Comparison of ENCODE assay signal across 8 cellular contexts in the genomic region with DNA sequence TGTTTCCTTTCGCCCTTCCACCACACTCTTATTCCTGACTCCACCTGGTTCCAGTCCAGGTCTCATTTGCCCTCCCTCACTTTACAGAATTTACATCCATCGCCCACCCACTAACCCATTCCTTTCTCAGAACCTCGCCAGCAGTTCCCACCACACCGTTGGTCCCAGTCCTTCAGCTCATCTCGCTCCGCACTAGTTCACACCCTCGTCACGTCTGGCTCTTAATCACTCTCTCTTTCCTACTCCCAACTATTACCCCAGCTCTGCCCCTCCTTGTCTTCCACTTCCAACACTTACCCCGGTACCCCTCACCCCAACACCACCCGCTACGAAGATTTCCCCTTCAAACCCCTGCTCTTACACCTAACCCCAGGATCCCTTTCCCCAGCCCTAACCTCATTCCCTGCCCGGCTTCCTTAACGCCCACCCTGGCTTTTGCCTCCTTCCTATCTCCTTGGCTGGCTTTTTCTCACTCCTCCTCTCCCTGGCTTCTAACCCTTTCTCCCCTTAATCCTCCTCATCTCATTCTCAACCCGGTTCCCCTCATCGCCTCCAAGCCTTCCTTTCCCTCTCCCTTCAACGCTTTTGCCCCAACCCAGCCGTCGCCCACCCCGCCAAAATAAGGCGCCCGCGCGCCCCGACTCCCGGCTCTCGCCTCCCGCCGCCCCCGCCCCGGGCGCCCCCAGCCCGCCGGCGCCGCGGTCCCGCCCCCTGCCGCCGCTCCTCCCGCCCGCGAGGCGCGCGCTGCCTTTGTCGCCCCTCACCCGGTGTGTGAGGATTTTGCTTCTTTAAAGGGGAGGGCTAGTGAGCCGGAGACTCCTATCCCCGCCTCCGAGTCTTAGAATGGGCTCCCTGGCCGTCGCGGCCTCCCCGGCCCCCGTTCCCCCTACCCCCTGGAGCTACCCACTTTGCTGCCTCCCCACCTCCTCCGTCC. TPM values are rescaled to one million over a fixed set of nuclear protein-coding genes. Genes with fewer than 3 reads are reported as not detected.
DNase-seq lines count a peak whose midpoint lies in the region; ATAC-seq, FAIRE-seq and TF ChIP-seq lines count a peak whose summit lies in the region.

No MANE protein-coding gene starts in this region.

- H3K27me3 ChIP-seq in DOHH2 (ENCODE audit: control insufficient read depth, low read length) = no peaks in the 10 kb centered on the region
- no peaks in the 10 kb centered on the region for H3K27me3 ChIP-seq in parathyroid adenoma (ENCODE audit: control insufficient read depth, insufficient read depth, low read length)

- peaks cover 31% of the 10 kb centered on the region for H3K4me1 ChIP-seq in DOHH2 (ENCODE audit: control insufficient read depth, low read length)
- peaks cover 10% of the 10 kb centered on the region for H3K4me1 ChIP-seq in parathyroid adenoma

- no peak overlapping the region for H3K27ac ChIP-seq in DOHH2 (ENCODE audit: low read depth, low read length)
- H3K27ac ChIP-seq in VCaP = peak overlapping the region; percentile 65
- H3K27ac ChIP-seq in parathyroid adenoma = peak overlapping the region; percentile 68

- no peak overlapping the region for H3K9ac ChIP-seq in parathyroid adenoma

- H3K4me2 ChIP-seq in DOHH2 (ENCODE audit: low read length) (peak overlapping the region; percentile 99), parathyroid adenoma (ENCODE audit: low read length) (peak overlapping the region; percentile 91)

- peak overlapping the region; percentile 89 for H2AFZ ChIP-seq in parathyroid adenoma

- peaks cover 3% of the 10 kb centered on the region; the same call in 1 of the 2 replicates for H3F3A ChIP-seq in DOHH2 (ENCODE audit: control insufficient read depth, insufficient read depth)

- no peak for TF ChIP-seq CTCF in DOHH2 (IDR thresholded peaks at IDR 0.05; ENCODE audit: low read depth, low read length, poor library complexity, severe bottlenecking)
- no peak for TF ChIP-seq CTCF in GM20000 (IDR thresholded peaks at IDR 0.05; ENCODE audit: extremely low read depth, missing control alignments)
- no peak for TF ChIP-seq CTCF in VCaP (conservative IDR thresholded peaks at IDR 0.05)
- no peak for TF ChIP-seq CTCF in foreskin fibroblast (IDR thresholded peaks at IDR 0.05; ENCODE audit: low read depth, low read length)
- no peak for TF ChIP-seq CTCF in parathyroid adenoma (IDR thresholded peaks at IDR 0.05)
- TF ChIP-seq CTCF in D721Med (IDR thresholded peaks at IDR 0.05; ENCODE audit: insufficient read depth, missing control alignments) = no peak

- H3K36me3 ChIP-seq in DOHH2 (ENCODE audit: control insufficient read depth, low read length) = no peaks in the 10 kb centered on the region
- no peaks in the 10 kb centered on the region for H3K36me3 ChIP-seq in parathyroid adenoma (ENCODE audit: control insufficient read depth, insufficient read depth, low read length)

- ATAC-seq in HG03571 (IDR thresholded peaks at IDR 0.05; ENCODE audit: unreplicated experiment) = peak; percentile 34

- DNase-seq in GM20000 (ENCODE audit: low spot score) = peak; percentile 16
- DNase-seq in foreskin fibroblast = peak in 1 of 2 donors; percentile 37
- no peak for DNase-seq in H4 (ENCODE audit: low spot score)
- DNase-seq in D721Med (ENCODE audit: insufficient read length, low spot score) = no peak

- H4K20me1 ChIP-seq in DOHH2 (ENCODE audit: control insufficient read depth, insufficient read depth, low read depth, low read length) = no peaks in the 10 kb centered on the region

- peak overlapping the region; percentile 93 for H3K4me3 ChIP-seq in DOHH2 (ENCODE audit: low read length)
- peak overlapping the region; percentile 69 to 90 for H3K4me3 ChIP-seq in foreskin fibroblast (ENCODE audit: low read depth in 1 of 2, low read length in 2 of 2)
- H3K4me3 ChIP-seq in parathyroid adenoma (ENCODE audit: low read depth, low read length) = peak overlapping the region; percentile 83

- H3K9me2 ChIP-seq in DOHH2 (replicated peaks; ENCODE audit: control insufficient read depth, low read length) = no peaks in the 10 kb centered on the region

- FAIRE-seq in D721Med (lab: Jason Lieb, UNC) = no peak

- H3K79me2 ChIP-seq in DOHH2 (ENCODE audit: control insufficient read depth, low read length) (peaks cover 34% of the 10 kb centered on the region), parathyroid adenoma (no peaks in the 10 kb centered on the region)

- H3K9me3 ChIP-seq in DOHH2 (ENCODE audit: control insufficient read depth, insufficient read depth, low read length) = no peaks in the 10 kb centered on the region
- H3K9me3 ChIP-seq in parathyroid adenoma (ENCODE audit: control insufficient read depth, low read length) = no peaks in the 10 kb centered on the region

RNA-seq across cellular contexts. Expression of gene USP49, which starts 0.5 kb away (rescaled TPM):
- total RNA-seq in H4 (2014; rRNA removed; shearing (Covaris generic)) = 1.4 and 1.8 TPM in 2 replicates

RNA-seq across cellular contexts. Expression of gene MED20, which starts 26.3 kb away (rescaled TPM):
- total RNA-seq in H4 (2014; rRNA removed; shearing (Covaris generic)) = 49.4 and 51.8 TPM in 2 replicates

RNA-seq across cellular contexts. Expression of gene BYSL, which starts 26.7 kb away (rescaled TPM):
- 25.0 and 27.8 TPM in 2 replicates for total RNA-seq in H4 (2014; rRNA removed; shearing (Covaris generic))

RNA-seq across cellular contexts. Expression of gene CCND3, which starts 47.0 kb away (rescaled TPM):
- 50.0 and 51.3 TPM in 2 replicates for total RNA-seq in H4 (2014; rRNA removed; shearing (Covaris generic))
